ENCODE assay signal across 13 cellular contexts in genomic region chr5:142296914-142297417, GRCh38. TPM values are rescaled to one million over a fixed set of nuclear protein-coding genes. Genes with fewer than 3 reads are reported as not detected.
DNase-seq lines count a peak whose midpoint lies in the region; ATAC-seq and TF ChIP-seq lines count a peak whose summit lies in the region.
"Had no signal": no experiment of that assay in that cellular context is flagged by ENCODE, and none has a peak within 500 bp of the region (broad histone marks: within the 10 kb centered on the region; RNA-seq: fewer than 3 reads in every experiment).

No MANE protein-coding gene starts in this region.

- H3K9ac ChIP-seq in adipocyte (ENCODE audit: low read length) = no peak overlapping the region
- H3K9ac ChIP-seq in parathyroid adenoma = no peak overlapping the region

- no peak overlapping the region for H2AFZ ChIP-seq in parathyroid adenoma

- H3K4me1 ChIP-seq in adipocyte (ENCODE audit: control insufficient read depth, insufficient read depth, low read length) = no peaks in the 10 kb centered on the region
- peaks cover 35% of the 10 kb centered on the region for H3K4me1 ChIP-seq in cardiac muscle cell (ENCODE audit: low read depth)
- H3K4me1 ChIP-seq in parathyroid adenoma = no peaks in the 10 kb centered on the region
- peaks cover 0 to 7% (median 0%) of the 10 kb centered on the region in 4 donors for H3K4me1 ChIP-seq in Peyer's patch
- H3K4me1 ChIP-seq in foreskin keratinocyte = no peaks in the 10 kb centered on the region

- peak; percentile 77 for DNase-seq in EL
- peak; percentile 74 for DNase-seq in adipocyte (ENCODE audit: low read depth)
- peak; percentile 86 to 88 for DNase-seq in cardiac muscle cell (ENCODE audit: low read depth in 1 of 2, low spot score in 1 of 2)
- DNase-seq in NCI-H1417 treated with DMSO at 0.1 percent for 48 hours (lab: John Stamatoyannopoulos, UW) = no peak
- DNase-seq in Peyer's patch = no peak
- no peak for DNase-seq in central memory CD4-positive, alpha-beta T cell
- DNase-seq in foreskin keratinocyte = no peak
- DNase-seq: amygdala, DMS 273 treated with DMSO at 0.1 percent for 48 hours, GOT3, NCI-H2081 treated with DMSO at 0.1 percent for 48 hours, SHP77 treated with DMSO at 0.1 percent for 48 hours had no signal

- no peak for TF ChIP-seq CTCF in cardiac muscle cell (IDR thresholded peaks at IDR 0.05; ENCODE audit: low read depth, low read length)
- TF ChIP-seq CTCF in parathyroid adenoma (IDR thresholded peaks at IDR 0.05) = no peak
- TF ChIP-seq CTCF in Peyer's patch (IDR thresholded peaks at IDR 0.05) = no peak
- no peak for TF ChIP-seq CTCF in foreskin keratinocyte (conservative IDR thresholded peaks at IDR 0.05)

- no peak for ATAC-seq in foreskin keratinocyte

- no peak overlapping the region for H3K4me3 ChIP-seq in adipocyte (ENCODE audit: low read length)
- H3K4me3 ChIP-seq in cardiac muscle cell = no peak overlapping the region
- H3K4me3 ChIP-seq in parathyroid adenoma (ENCODE audit: low read depth, low read length) = no peak overlapping the region
- H3K4me3 ChIP-seq in Peyer's patch = no peak overlapping the region

- H3K27ac ChIP-seq in cardiac muscle cell = peak overlapping the region; percentile 97
- H3K27ac ChIP-seq in parathyroid adenoma = peak overlapping the region; percentile 15
- H3K27ac ChIP-seq in Peyer's patch = no peak overlapping the region
- H3K27ac ChIP-seq in foreskin keratinocyte = no peak overlapping the region

- H3K4me2 ChIP-seq in parathyroid adenoma (ENCODE audit: low read length) = no peak overlapping the region

- H3K36me3 ChIP-seq in adipocyte (ENCODE audit: control insufficient read depth, insufficient read depth, low read length, severe bottlenecking) = no peaks in the 10 kb centered on the region
- no peaks in the 10 kb centered on the region for H3K36me3 ChIP-seq in cardiac muscle cell
- H3K36me3 ChIP-seq in parathyroid adenoma (ENCODE audit: control insufficient read depth, insufficient read depth, low read length) = no peaks in the 10 kb centered on the region
- H3K36me3 ChIP-seq in Peyer's patch = no peaks in the 10 kb centered on the region

- H3K79me2 ChIP-seq in parathyroid adenoma = no peaks in the 10 kb centered on the region

- no peaks in the 10 kb centered on the region for H3K27me3 ChIP-seq in adipocyte (replicated peaks; ENCODE audit: control insufficient read depth, insufficient read depth, low read length)
- H3K27me3 ChIP-seq in cardiac muscle cell = no peaks in the 10 kb centered on the region
- no peaks in the 10 kb centered on the region for H3K27me3 ChIP-seq in parathyroid adenoma (ENCODE audit: control insufficient read depth, insufficient read depth, low read length)
- H3K27me3 ChIP-seq in Peyer's patch = no peaks in the 10 kb centered on the region
- no peaks in the 10 kb centered on the region for H3K27me3 ChIP-seq in foreskin keratinocyte

- no peaks in the 10 kb centered on the region for H3K9me3 ChIP-seq in adipocyte (ENCODE audit: control insufficient read depth, low read length)
- H3K9me3 ChIP-seq in cardiac muscle cell (ENCODE audit: low read depth) = no peaks in the 10 kb centered on the region
- H3K9me3 ChIP-seq in parathyroid adenoma (ENCODE audit: control insufficient read depth, low read length) = no peaks in the 10 kb centered on the region
- H3K9me3 ChIP-seq in Peyer's patch = no peaks in the 10 kb centered on the region

- no peak for TF ChIP-seq POLR2A in Peyer's patch (IDR thresholded peaks at IDR 0.05)

RNA-seq across cellular contexts. Expression of gene SPRY4, which starts 27.9 kb away (rescaled TPM):
- 10.0 and 11.0 TPM in 2 replicates for total RNA-seq in cardiac muscle cell
- polyA plus RNA-seq in cardiac muscle cell = 4.4 and 7.3 TPM in 2 replicates
- 10 to 100 TPM; 17.5 to 43.3 (median 31.5) TPM for total RNA-seq in Peyer's patch
- 25.6 and 31.6 TPM in 2 replicates for total RNA-seq in foreskin keratinocyte
- 8.3 and 8.9 TPM in 2 replicates for polyA plus RNA-seq in foreskin keratinocyte

Comparison
In these comparisons a context has a peak if more than half of its experiments do, and no peak if none do; other contexts are left out.
1. DNase-seq: peak in EL (single experiment), adipocyte (single experiment) and cardiac muscle cell (2 of 2); none in NCI-H1417 treated with DMSO at 0.1 percent for 48 hours (single experiment), Peyer's patch (0 of 3), central memory CD4-positive, alpha-beta T cell (single experiment) and foreskin keratinocyte (0 of 2).
2. H3K27ac ChIP-seq: peak in cardiac muscle cell (single experiment) and parathyroid adenoma (single experiment); none in Peyer's patch (0 of 4) and foreskin keratinocyte (single experiment).